In the genomic region with DNA sequence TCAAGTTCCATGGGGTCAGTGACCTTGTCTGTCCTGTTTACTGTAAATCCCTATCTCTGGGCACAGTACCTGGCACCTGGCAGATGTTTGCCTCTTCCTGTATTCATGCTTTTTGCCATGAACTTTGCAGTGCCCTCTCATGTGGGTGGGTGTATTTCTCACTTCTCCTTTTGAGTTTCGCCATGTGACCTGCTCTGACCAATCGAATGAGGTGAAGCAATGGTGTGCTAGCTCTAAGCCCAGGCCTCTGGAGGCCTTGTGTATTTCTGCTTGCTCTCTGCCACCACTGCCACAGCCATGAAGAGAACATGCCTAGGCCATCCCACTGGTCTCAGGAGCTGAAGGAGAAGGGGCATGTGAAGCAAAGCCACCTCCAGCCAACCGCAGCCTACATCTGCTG, we compare ENCODE assay signal across 10 cellular contexts.
DNase-seq lines count a peak whose midpoint lies in the region; ATAC-seq, FAIRE-seq and TF ChIP-seq lines count a peak whose summit lies in the region.
"Had no signal": no experiment of that assay in that cellular context is flagged by ENCODE, and none has a peak within 500 bp of the region (broad histone marks: within the 10 kb centered on the region; RNA-seq: fewer than 3 reads in every experiment).

No MANE protein-coding gene starts in this region.

- no peak overlapping the region for H3K4me3 ChIP-seq in SU-DHL-6 (ENCODE audit: insufficient read depth, low read length, poor library complexity, severe bottlenecking)
- H3K4me3 ChIP-seq in pancreas, result no peak overlapping the region
- H3K4me3 ChIP-seq: esophagus squamous epithelium had no signal

- DNase-seq in GM12891 (ENCODE audit: insufficient read length, low spot score) (peak; percentile 69), G401 (ENCODE audit: low spot score) (no peak), C1 segment of cervical spinal cord (lab: John Stamatoyannopoulos, UW) (no peak), pancreas (no peak), medulla oblongata (ENCODE audit: extremely low spot score) (no peak)
- DNase-seq: esophagus squamous epithelium, NCI-H187 had no signal

- FAIRE-seq in GM12891 (lab: Jason Lieb, UNC), result peak; percentile 100
- no peak for FAIRE-seq in pancreas (lab: Jason Lieb, UNC)

- H3K27me3 ChIP-seq in SU-DHL-6 (ENCODE audit: low read length) (no peaks in the 10 kb centered on the region), pancreas (no peaks in the 10 kb centered on the region)

- WGBS in pancreas, 2 donors, result 84 to 90% methylated on average over 3 of the region's 3 CpGs

- intact Hi-C loops in pancreas (cut with DNase I), result no loop called here

- peak overlapping the region; percentile 46 for H2AFZ ChIP-seq in SU-DHL-6 (ENCODE audit: low read depth, low read length, severe bottlenecking)

- no peaks in the 10 kb centered on the region for H3K9me2 ChIP-seq in SU-DHL-6 (replicated peaks; ENCODE audit: insufficient read depth, low read length)

- no peaks in the 10 kb centered on the region for H4K20me1 ChIP-seq in SU-DHL-6 (ENCODE audit: low read depth, low read length)

- H3K4me1 ChIP-seq in pancreas, result no peaks in the 10 kb centered on the region
- H3K4me1 ChIP-seq: esophagus squamous epithelium had no signal

- no peaks in the 10 kb centered on the region for H3K79me2 ChIP-seq in SU-DHL-6 (ENCODE audit: insufficient read depth, low read length)

- TF ChIP-seq POLR2A in GM12891 (IDR thresholded peaks at IDR 0.05; ENCODE audit: low read depth, low read length), result 0 out of 2 replicates have a peak, but pooled peaks have one; percentile 47

- TF ChIP-seq CTCF in SU-DHL-6 (IDR thresholded peaks at IDR 0.05; ENCODE audit: insufficient read depth, low read length, poor library complexity, severe bottlenecking) (no peak), pancreas (IDR thresholded peaks at IDR 0.05) (no peak)

- H3K9me3 ChIP-seq in SU-DHL-6 (ENCODE audit: insufficient read depth, low read length), result no peaks in the 10 kb centered on the region
- H3K9me3 ChIP-seq in pancreas, result no peaks in the 10 kb centered on the region
- H3K9me3 ChIP-seq: esophagus squamous epithelium had no signal

- peak overlapping the region; percentile 21; the same call in 1 of the 2 replicates for H3K9ac ChIP-seq in SU-DHL-6 (ENCODE audit: low read length)

- H3K36me3 ChIP-seq in SU-DHL-6 (ENCODE audit: low read length) (no peaks in the 10 kb centered on the region), pancreas (no peaks in the 10 kb centered on the region)
- H3K36me3 ChIP-seq: esophagus squamous epithelium had no signal

- ATAC-seq in GM19397 (IDR thresholded peaks at IDR 0.05; ENCODE audit: unreplicated experiment), result peak; percentile 94
- ATAC-seq in HG03097 (IDR thresholded peaks at IDR 0.05; ENCODE audit: low FRiP score, unreplicated experiment), result peak; percentile 96
- ATAC-seq in pancreas, result no peak

- in situ Hi-C loops in G401 (cut with HindIII; ENCODE audit: low sequenced_read_pairs), result no loop called here

- peak overlapping the region; percentile 56 for H3K27ac ChIP-seq in SU-DHL-6 (ENCODE audit: low read depth, low read length)
- H3K27ac ChIP-seq in pancreas, result no peak overlapping the region
- H3K27ac ChIP-seq: esophagus squamous epithelium had no signal

- peak overlapping the region; percentile 29 for H3K4me2 ChIP-seq in SU-DHL-6 (ENCODE audit: low read depth, low read length, poor library complexity, severe bottlenecking)

- H3F3A ChIP-seq in SU-DHL-6 (ENCODE audit: insufficient read depth), result no peaks in the 10 kb centered on the region

TF ChIP-seq in GM12891, 5 proteins besides CTCF, POLR2A, EP300 and RAD21:
- TF ChIP-seq POU2F2 (IDR thresholded peaks at IDR 0.05; ENCODE audit: low read depth, low read length) (peak; percentile 50; the same call in 1 of the 2 replicates), TAF1 (IDR thresholded peaks at IDR 0.05; ENCODE audit: low read depth, low read length) (peak; percentile 58; the same call in 1 of the 2 replicates), SPI1 (IDR thresholded peaks at IDR 0.05; ENCODE audit: low read depth, low read length) (peak; percentile 99), POLR2AphosphoS5 (IDR thresholded peaks at IDR 0.05; ENCODE audit: low read depth, low read length) (0 out of 2 replicates have a peak, but pooled peaks have one; percentile 48), PAX5 (IDR thresholded peaks at IDR 0.05; ENCODE audit: insufficient read depth, low read length, severe bottlenecking) (no peak)

Comparison
In these comparisons a context has a peak if more than half of its experiments do, and no peak if none do; other contexts are left out.
1. ATAC-seq: peak in GM19397 (single experiment) and HG03097 (single experiment); none in pancreas (0 of 4).